In the genomic region with DNA sequence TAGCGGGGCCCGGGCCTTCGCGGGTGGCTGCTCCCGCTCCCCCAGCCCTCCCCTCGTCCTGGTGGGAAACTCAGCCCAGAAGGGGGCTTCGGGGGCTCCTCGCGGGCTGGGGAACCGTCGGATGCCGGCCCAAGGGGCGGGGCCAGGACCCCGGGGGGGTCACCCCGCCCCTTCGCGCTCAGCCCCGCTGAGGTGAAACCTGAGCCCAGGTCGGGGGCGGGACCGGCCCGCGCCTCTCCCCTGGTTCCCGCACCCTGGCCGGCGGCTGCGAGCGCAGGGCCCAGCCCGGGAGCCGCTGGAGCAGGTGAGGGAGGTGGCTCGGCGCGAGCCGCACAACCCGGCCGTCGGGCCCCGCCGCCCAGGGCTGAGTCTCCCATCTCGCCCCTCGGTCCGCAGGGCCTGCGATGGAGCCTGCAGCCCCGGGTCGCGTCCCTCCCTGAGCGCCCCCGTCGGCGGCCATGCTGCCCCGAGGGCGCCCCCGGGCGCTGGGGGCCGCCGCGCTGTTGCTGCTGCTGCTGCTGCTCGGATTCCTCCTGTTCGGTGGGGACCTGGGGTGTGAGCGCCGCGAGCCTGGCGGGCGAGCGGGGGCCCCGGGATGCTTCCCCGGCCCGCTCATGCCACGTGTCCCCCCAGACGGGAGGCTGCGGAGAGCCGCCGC, we compare ENCODE assay signal across 1 cellular context.
TF ChIP-seq lines count a peak whose summit lies in the region.

A gene (plus strand): TSS at position 232 of the 658 bp plus-strand sequence. CDS start 227 bp downstream, at position 459.

TF ChIP-seq in HepG2, 621 proteins besides CTCF, POLR2A, EP300 and RAD21 (continues in another document):
- TF ChIP-seq, protein P1, sequence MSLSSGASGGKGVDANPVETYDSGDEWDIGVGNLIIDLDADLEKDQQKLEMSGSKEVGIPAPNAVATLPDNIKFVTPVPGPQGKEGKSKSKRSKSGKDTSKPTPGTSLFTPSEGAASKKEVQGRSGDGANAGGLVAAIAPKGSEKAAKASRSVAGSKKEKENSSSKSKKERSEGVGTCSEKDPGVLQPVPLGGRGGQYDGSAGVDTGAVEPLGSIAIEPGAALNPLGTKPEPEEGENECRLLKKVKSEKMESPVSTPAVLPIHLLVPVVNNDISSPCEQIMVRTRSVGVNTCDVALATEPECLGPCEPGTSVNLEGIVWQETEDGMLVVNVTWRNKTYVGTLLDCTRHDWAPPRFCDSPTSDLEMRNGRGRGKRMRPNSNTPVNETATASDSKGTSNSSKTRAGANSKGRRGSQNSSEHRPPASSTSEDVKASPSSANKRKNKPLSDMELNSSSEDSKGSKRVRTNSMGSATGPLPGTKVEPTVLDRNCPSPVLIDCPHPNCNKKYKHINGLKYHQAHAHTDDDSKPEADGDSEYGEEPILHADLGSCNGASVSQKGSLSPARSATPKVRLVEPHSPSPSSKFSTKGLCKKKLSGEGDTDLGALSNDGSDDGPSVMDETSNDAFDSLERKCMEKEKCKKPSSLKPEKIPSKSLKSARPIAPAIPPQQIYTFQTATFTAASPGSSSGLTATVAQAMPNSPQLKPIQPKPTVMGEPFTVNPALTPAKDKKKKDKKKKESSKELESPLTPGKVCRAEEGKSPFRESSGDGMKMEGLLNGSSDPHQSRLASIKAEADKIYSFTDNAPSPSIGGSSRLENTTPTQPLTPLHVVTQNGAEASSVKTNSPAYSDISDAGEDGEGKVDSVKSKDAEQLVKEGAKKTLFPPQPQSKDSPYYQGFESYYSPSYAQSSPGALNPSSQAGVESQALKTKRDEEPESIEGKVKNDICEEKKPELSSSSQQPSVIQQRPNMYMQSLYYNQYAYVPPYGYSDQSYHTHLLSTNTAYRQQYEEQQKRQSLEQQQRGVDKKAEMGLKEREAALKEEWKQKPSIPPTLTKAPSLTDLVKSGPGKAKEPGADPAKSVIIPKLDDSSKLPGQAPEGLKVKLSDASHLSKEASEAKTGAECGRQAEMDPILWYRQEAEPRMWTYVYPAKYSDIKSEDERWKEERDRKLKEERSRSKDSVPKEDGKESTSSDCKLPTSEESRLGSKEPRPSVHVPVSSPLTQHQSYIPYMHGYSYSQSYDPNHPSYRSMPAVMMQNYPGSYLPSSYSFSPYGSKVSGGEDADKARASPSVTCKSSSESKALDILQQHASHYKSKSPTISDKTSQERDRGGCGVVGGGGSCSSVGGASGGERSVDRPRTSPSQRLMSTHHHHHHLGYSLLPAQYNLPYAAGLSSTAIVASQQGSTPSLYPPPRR (CRISPR knock-in tag; IDR thresholded peaks at IDR 0.05; ENCODE audit: borderline replicate concordance), result peak; percentile 0; the same call in 1 of the 2 replicates
- TF ChIP-seq, protein P2, sequence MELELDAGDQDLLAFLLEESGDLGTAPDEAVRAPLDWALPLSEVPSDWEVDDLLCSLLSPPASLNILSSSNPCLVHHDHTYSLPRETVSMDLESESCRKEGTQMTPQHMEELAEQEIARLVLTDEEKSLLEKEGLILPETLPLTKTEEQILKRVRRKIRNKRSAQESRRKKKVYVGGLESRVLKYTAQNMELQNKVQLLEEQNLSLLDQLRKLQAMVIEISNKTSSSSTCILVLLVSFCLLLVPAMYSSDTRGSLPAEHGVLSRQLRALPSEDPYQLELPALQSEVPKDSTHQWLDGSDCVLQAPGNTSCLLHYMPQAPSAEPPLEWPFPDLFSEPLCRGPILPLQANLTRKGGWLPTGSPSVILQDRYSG (CRISPR knock-in tag; IDR thresholded peaks at IDR 0.05), result no peak
- no peak for TF ChIP-seq STAG1 (CRISPR knock-in tag; IDR thresholded peaks at IDR 0.05)
- no peak for TF ChIP-seq MIXL1 (CRISPR knock-in tag; IDR thresholded peaks at IDR 0.05)
- no peak for TF ChIP-seq SP1 (IDR thresholded peaks at IDR 0.05)
- peak; percentile 28; the same call in 1 of the 2 replicates for TF ChIP-seq SP1 (CRISPR knock-in tag; IDR thresholded peaks at IDR 0.05)
- no peak for TF ChIP-seq HES4 (CRISPR knock-in tag; IDR thresholded peaks at IDR 0.05; ENCODE audit: borderline replicate concordance)
- TF ChIP-seq TBX2 (CRISPR knock-in tag; IDR thresholded peaks at IDR 0.05; ENCODE audit: borderline replicate concordance), result 0 out of 2 replicates have a peak, but pooled peaks have one; percentile 29
- TF ChIP-seq ATF7-NPFF (CRISPR knock-in tag; IDR thresholded peaks at IDR 0.05; ENCODE audit: low read depth), result 0 out of 2 replicates have a peak, but pooled peaks have one; percentile 14
- no peak for TF ChIP-seq CC2D1A (CRISPR knock-in tag; IDR thresholded peaks at IDR 0.05)
- no peak for TF ChIP-seq NFKB2 (CRISPR knock-in tag; IDR thresholded peaks at IDR 0.05; ENCODE audit: borderline replicate concordance)
- peak; percentile 58; the same call in 1 of the 2 replicates for TF ChIP-seq ZNF773 (CRISPR knock-in tag; IDR thresholded peaks at IDR 0.05; ENCODE audit: borderline replicate concordance)
- TF ChIP-seq ZFP82 (CRISPR knock-in tag; IDR thresholded peaks at IDR 0.05; ENCODE audit: borderline replicate concordance), result peak; percentile 52; the same call in 1 of the 2 replicates
- no peak for TF ChIP-seq EHMT2 (IDR thresholded peaks at IDR 0.05; ENCODE audit: borderline replicate concordance, low read depth, low read length)
- peak; percentile 8; the same call in 1 of the 2 replicates for TF ChIP-seq MTA1 (CRISPR knock-in tag; IDR thresholded peaks at IDR 0.05; ENCODE audit: borderline replicate concordance)
- TF ChIP-seq DPF2 (CRISPR knock-in tag; IDR thresholded peaks at IDR 0.05; ENCODE audit: borderline replicate concordance, low read depth), result no peak
- no peak for TF ChIP-seq GLI4 (CRISPR knock-in tag; IDR thresholded peaks at IDR 0.05; ENCODE audit: borderline replicate concordance)
- no peak for TF ChIP-seq ZNF331 (CRISPR knock-in tag; IDR thresholded peaks at IDR 0.05)
- no peak for TF ChIP-seq MYC (CRISPR knock-in tag; IDR thresholded peaks at IDR 0.05; ENCODE audit: borderline replicate concordance)
- TF ChIP-seq WIZ (CRISPR knock-in tag; IDR thresholded peaks at IDR 0.05), result 0 out of 2 replicates have a peak, but pooled peaks have one; percentile 16
- TF ChIP-seq, protein P3, sequence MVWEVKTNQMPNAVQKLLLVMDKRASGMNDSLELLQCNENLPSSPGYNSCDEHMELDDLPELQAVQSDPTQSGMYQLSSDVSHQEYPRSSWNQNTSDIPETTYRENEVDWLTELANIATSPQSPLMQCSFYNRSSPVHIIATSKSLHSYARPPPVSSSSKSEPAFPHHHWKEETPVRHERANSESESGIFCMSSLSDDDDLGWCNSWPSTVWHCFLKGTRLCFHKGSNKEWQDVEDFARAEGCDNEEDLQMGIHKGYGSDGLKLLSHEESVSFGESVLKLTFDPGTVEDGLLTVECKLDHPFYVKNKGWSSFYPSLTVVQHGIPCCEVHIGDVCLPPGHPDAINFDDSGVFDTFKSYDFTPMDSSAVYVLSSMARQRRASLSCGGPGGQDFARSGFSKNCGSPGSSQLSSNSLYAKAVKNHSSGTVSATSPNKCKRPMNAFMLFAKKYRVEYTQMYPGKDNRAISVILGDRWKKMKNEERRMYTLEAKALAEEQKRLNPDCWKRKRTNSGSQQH (CRISPR knock-in tag; IDR thresholded peaks at IDR 0.05; ENCODE audit: low read depth), result no peak
- TF ChIP-seq ZNF605 (CRISPR knock-in tag; IDR thresholded peaks at IDR 0.05), result 0 out of 2 replicates have a peak, but pooled peaks have one; percentile 1
- TF ChIP-seq, protein P4, sequence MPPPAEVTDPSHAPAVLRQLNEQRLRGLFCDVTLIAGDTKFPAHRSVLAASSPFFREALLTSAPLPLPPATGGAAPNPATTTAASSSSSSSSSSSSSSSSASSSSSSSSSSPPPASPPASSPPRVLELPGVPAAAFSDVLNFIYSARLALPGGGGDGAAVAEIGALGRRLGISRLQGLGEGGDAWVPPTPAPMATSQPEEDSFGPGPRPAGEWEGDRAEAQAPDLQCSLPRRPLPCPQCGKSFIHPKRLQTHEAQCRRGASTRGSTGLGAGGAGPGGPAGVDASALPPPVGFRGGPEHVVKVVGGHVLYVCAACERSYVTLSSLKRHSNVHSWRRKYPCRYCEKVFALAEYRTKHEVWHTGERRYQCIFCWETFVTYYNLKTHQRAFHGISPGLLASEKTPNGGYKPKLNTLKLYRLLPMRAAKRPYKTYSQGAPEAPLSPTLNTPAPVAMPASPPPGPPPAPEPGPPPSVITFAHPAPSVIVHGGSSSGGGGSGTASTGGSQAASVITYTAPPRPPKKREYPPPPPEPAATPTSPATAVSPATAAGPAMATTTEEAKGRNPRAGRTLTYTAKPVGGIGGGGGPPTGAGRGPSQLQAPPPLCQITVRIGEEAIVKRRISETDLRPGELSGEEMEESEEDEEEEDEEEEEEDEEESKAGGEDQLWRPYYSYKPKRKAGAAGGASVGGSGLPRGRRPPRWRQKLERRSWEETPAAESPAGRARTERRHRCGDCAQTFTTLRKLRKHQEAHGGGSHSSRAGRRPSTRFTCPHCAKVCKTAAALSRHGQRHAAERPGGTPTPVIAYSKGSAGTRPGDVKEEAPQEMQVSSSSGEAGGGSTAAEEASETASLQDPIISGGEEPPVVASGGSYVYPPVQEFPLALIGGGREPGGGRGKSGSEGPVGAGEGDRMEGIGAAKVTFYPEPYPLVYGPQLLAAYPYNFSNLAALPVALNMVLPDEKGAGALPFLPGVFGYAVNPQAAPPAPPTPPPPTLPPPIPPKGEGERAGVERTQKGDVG (CRISPR knock-in tag; IDR thresholded peaks at IDR 0.05; ENCODE audit: borderline replicate concordance), result no peak
- TF ChIP-seq, protein P5, sequence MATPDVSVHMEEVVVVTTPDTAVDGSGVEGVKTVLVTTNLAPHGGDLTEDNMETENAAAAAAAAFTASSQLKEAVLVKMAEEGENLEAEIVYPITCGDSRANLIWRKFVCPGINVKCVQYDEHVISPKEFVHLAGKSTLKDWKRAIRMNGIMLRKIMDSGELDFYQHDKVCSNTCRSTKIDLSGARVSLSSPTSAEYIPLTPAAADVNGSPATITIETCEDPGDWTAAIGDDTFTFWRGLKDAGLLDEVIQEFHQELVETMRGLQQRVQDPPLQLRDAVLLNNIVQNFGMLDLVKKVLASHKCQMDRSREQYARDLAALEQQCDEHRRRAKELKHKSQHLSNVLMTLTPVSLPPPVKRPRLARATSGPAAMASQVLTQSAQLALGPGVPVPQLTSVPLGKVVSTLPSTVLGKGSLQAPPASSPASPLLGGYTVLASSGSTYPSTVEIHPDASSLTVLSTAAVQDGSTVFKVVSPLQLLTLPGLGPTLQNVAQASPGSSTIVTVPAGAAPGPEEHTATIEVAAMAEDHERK (CRISPR knock-in tag; IDR thresholded peaks at IDR 0.05; ENCODE audit: low read depth), result no peak
- no peak for TF ChIP-seq ARNTL (CRISPR knock-in tag; IDR thresholded peaks at IDR 0.05)
- TF ChIP-seq SIX4 (CRISPR knock-in tag; IDR thresholded peaks at IDR 0.05), result peak; percentile 87
- TF ChIP-seq FOXC1 (CRISPR knock-in tag; IDR thresholded peaks at IDR 0.05; ENCODE audit: borderline replicate concordance), result 0 out of 2 replicates have a peak, but pooled peaks have one; percentile 1
- TF ChIP-seq SOX5 (CRISPR knock-in tag; IDR thresholded peaks at IDR 0.05; ENCODE audit: borderline replicate concordance), result no peak
- 0 out of 2 replicates have a peak, but pooled peaks have one; percentile 53 for TF ChIP-seq ZNF776 (CRISPR knock-in tag; IDR thresholded peaks at IDR 0.05)
- TF ChIP-seq, protein P6, sequence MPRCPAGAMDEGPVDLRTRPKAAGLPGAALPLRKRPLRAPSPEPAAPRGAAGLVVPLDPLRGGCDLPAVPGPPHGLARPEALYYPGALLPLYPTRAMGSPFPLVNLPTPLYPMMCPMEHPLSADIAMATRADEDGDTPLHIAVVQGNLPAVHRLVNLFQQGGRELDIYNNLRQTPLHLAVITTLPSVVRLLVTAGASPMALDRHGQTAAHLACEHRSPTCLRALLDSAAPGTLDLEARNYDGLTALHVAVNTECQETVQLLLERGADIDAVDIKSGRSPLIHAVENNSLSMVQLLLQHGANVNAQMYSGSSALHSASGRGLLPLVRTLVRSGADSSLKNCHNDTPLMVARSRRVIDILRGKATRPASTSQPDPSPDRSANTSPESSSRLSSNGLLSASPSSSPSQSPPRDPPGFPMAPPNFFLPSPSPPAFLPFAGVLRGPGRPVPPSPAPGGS (CRISPR knock-in tag; IDR thresholded peaks at IDR 0.05), result 0 out of 2 replicates have a peak, but pooled peaks have one; percentile 22
- TF ChIP-seq, protein P7, sequence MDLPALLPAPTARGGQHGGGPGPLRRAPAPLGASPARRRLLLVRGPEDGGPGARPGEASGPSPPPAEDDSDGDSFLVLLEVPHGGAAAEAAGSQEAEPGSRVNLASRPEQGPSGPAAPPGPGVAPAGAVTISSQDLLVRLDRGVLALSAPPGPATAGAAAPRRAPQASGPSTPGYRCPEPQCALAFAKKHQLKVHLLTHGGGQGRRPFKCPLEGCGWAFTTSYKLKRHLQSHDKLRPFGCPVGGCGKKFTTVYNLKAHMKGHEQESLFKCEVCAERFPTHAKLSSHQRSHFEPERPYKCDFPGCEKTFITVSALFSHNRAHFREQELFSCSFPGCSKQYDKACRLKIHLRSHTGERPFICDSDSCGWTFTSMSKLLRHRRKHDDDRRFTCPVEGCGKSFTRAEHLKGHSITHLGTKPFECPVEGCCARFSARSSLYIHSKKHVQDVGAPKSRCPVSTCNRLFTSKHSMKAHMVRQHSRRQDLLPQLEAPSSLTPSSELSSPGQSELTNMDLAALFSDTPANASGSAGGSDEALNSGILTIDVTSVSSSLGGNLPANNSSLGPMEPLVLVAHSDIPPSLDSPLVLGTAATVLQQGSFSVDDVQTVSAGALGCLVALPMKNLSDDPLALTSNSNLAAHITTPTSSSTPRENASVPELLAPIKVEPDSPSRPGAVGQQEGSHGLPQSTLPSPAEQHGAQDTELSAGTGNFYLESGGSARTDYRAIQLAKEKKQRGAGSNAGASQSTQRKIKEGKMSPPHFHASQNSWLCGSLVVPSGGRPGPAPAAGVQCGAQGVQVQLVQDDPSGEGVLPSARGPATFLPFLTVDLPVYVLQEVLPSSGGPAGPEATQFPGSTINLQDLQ (CRISPR knock-in tag; IDR thresholded peaks at IDR 0.05), result peak; percentile 14; the same call in 1 of the 2 replicates
- TF ChIP-seq, protein P8, sequence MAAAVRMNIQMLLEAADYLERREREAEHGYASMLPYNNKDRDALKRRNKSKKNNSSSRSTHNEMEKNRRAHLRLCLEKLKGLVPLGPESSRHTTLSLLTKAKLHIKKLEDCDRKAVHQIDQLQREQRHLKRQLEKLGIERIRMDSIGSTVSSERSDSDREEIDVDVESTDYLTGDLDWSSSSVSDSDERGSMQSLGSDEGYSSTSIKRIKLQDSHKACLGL (CRISPR knock-in tag; IDR thresholded peaks at IDR 0.05), result 0 out of 2 replicates have a peak, but pooled peaks have one; percentile 17
- no peak for TF ChIP-seq HOXA9 (CRISPR knock-in tag; IDR thresholded peaks at IDR 0.05; ENCODE audit: borderline replicate concordance)
- peak; percentile 76; the same call in 1 of the 2 replicates for TF ChIP-seq ZNF235 (CRISPR knock-in tag; IDR thresholded peaks at IDR 0.05; ENCODE audit: borderline replicate concordance)
- TF ChIP-seq, protein P9, sequence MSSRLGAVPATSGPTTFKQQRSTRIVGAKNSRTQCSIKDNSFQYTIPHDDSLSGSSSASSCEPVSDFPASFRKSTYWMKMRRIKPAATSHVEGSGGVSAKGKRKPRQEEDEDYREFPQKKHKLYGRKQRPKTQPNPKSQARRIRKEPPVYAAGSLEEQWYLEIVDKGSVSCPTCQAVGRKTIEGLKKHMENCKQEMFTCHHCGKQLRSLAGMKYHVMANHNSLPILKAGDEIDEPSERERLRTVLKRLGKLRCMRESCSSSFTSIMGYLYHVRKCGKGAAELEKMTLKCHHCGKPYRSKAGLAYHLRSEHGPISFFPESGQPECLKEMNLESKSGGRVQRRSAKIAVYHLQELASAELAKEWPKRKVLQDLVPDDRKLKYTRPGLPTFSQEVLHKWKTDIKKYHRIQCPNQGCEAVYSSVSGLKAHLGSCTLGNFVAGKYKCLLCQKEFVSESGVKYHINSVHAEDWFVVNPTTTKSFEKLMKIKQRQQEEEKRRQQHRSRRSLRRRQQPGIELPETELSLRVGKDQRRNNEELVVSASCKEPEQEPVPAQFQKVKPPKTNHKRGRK (CRISPR knock-in tag; IDR thresholded peaks at IDR 0.05), result no peak
- no peak for TF ChIP-seq MBD4 (IDR thresholded peaks at IDR 0.05; ENCODE audit: borderline replicate concordance, low read length)
- TF ChIP-seq ZNF136 (CRISPR knock-in tag; IDR thresholded peaks at IDR 0.05; ENCODE audit: low read depth), result no peak
- peak; percentile 55 for TF ChIP-seq PHF8 (CRISPR knock-in tag; IDR thresholded peaks at IDR 0.05)
- TF ChIP-seq SUZ12 (IDR thresholded peaks at IDR 0.05; ENCODE audit: low read depth, low read length), result no peak
